18 cellular contexts compared by ENCODE assay signal in the genomic region with DNA sequence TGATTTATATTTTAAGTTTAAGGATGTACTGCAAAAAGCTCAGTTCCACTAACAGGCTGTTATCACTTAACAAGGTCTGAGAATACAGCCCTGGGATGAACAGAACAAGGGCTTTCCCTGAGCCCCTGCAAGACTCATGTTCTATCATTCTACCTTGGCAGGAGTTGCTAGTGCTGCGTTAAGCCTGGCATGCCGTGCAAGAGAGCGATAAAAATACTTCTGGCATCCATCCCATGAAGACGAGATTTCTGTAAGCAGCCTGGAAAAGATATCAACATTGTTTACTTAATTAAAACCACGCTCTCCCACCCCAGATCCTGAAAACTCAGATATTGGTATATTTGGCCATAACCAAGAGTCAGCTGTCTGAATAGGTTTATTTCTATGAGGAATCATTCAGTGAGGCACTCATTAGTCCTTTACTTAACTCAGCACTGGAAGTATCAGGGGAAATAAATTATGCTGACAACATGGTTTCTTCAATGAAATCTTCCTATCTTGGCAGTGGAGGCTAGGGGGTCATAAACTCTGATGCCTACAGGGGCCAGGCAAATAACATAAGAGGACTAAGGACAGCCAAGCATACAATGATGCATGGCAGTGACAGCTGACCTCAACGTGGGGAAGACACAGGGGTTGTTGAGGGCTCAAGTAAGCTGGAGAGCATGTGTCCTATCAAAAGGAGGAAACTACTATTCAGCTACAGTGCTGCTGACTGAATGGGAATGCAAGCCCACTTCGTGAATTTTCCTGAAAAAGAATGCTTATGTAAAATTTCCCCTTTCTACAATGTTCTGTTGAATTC. TPM values are rescaled to one million over a fixed set of nuclear protein-coding genes. Genes with fewer than 3 reads are reported as not detected.
A peak's percentile ranks its signal among the peaks of the same experiment; 100 is the strongest.
DNase-seq lines count a peak whose midpoint lies in the region; ATAC-seq and TF ChIP-seq lines count a peak whose summit lies in the region.
"Had no signal": no experiment of that assay in that cellular context is flagged by ENCODE, and none has a peak within 500 bp of the region (broad histone marks: within the 10 kb centered on the region; RNA-seq: fewer than 3 reads in every experiment).

No MANE protein-coding gene starts in this region.

- H3K9me3 Mint-ChIP-seq in WTC11 (no peaks in the 10 kb centered on the region), immature natural killer cell (no peaks in the 10 kb centered on the region)
- H3K9me3 Mint-ChIP-seq in activated CD4-positive, alpha-beta T cell treated with anti-CD3 and anti-CD28 coated beads for 36 hours (ENCODE audit: low read depth): no peaks in the 10 kb centered on the region

- H3K36me3 Mint-ChIP-seq in WTC11 (peaks cover 87% of the 10 kb centered on the region), immature natural killer cell (peaks cover 31 to 67% (median 43%) of the 10 kb centered on the region in 3 donors)
- H3K36me3 Mint-ChIP-seq in activated CD4-positive, alpha-beta T cell treated with anti-CD3 and anti-CD28 coated beads for 36 hours (ENCODE audit: low read depth): peaks cover 57% of the 10 kb centered on the region

- H3K4me1 Mint-ChIP-seq in WTC11 (peaks cover 49% of the 10 kb centered on the region), immature natural killer cell (no peaks in the 10 kb centered on the region)
- H3K4me1 Mint-ChIP-seq in activated CD4-positive, alpha-beta T cell treated with anti-CD3 and anti-CD28 coated beads for 36 hours: no peaks in the 10 kb centered on the region
- H3K4me1 Mint-ChIP-seq: B cell had no signal

- H3K4me3 Mint-ChIP-seq in WTC11 (no peak overlapping the region), immature natural killer cell (no peak overlapping the region)
- H3K4me3 Mint-ChIP-seq in activated CD4-positive, alpha-beta T cell treated with anti-CD3 and anti-CD28 coated beads for 36 hours: no peak overlapping the region
- H3K4me3 Mint-ChIP-seq: B cell had no signal

- CTCF ChIA-PET in WTC11 (lab: Charles Lee): interaction anchor here (0.8 kb wide), 1 partner anchor 117 kb away, joined by 3 read pairs; no protein-coding TSS in a partner anchor
- CTCF ChIA-PET in activated CD4-positive, alpha-beta T cell treated with anti-CD3 and anti-CD28 coated beads for 36 hours (lab: Charles Lee): interaction anchor here (0.6 to 0.7 kb wide), 2 partner anchors 31 to 539 kb away, joined by 3 read pairs; no protein-coding TSS in a partner anchor

- H3K27ac Mint-ChIP-seq in WTC11: peak overlapping the region; percentile 96
- H3K27ac Mint-ChIP-seq in activated CD4-positive, alpha-beta T cell treated with anti-CD3 and anti-CD28 coated beads for 36 hours: no peak overlapping the region
- H3K27ac Mint-ChIP-seq in immature natural killer cell: no peak overlapping the region
- H3K27ac Mint-ChIP-seq: B cell had no signal

- ATAC-seq in WTC11: no peak
- no peak for ATAC-seq in activated CD4-positive, alpha-beta T cell treated with anti-CD3 and anti-CD28 coated beads for 36 hours
- ATAC-seq: GM12878, upper lobe of right lung had no signal

- no peak for TF ChIP-seq CTCF in WTC11 (IDR thresholded peaks at IDR 0.05)

- DNase-seq in D341Med (ENCODE audit: low spot score) (peak; percentile 59), WTC11 (ENCODE audit: low spot score) (no peak), fibroblast of gingiva (ENCODE audit: low read depth) (peak; percentile 20), inferior parietal cortex (ENCODE audit: extremely low spot score) (peak; percentile 17), HuH-7 (ENCODE audit: low spot score) (no peak), immature natural killer cell (no peak), globus pallidus (ENCODE audit: low spot score) (no peak)
- DNase-seq in activated CD4-positive, alpha-beta T cell treated with anti-CD3 and anti-CD28 coated beads for 36 hours: no peak
- DNase-seq: activated CD4-positive, alpha-beta T cell treated with anti-CD3 and anti-CD28 coated beads, Interleukin-2, amount 50 U/mL, for 1 hour; activated gamma-delta T cell treated with Interleukin-2 at 50 U/mL for 16 hours; GDM1; NCI-H2029; NCI-H510A; RPMI8226; stomach; upper lobe of right lung had no signal

- intact Hi-C loops in activated CD4-positive, alpha-beta T cell treated with anti-CD3 and anti-CD28 coated beads for 36 hours (cut with DNase I, micrococcal nuclease): loop anchor here in 1 of 2 experiments (5.0 kb wide), 1 partner anchor 76 kb away; no protein-coding TSS in a partner anchor

- H3K27me3 Mint-ChIP-seq in WTC11 (ENCODE audit: low read depth): no peaks in the 10 kb centered on the region
- no peaks in the 10 kb centered on the region for H3K27me3 Mint-ChIP-seq in activated CD4-positive, alpha-beta T cell treated with anti-CD3 and anti-CD28 coated beads for 36 hours
- H3K27me3 Mint-ChIP-seq in immature natural killer cell (ENCODE audit: low read depth in 3 of 3): peaks cover 0 to 3% (median 0%) of the 10 kb centered on the region in 3 donors
- H3K27me3 Mint-ChIP-seq: B cell had no signal

- POLR2A ChIA-PET in WTC11 (lab: Charles Lee): interaction anchor here (0.6 kb wide), 1 partner anchor 142 kb away, joined by 3 read pairs; no protein-coding TSS in a partner anchor
- POLR2A ChIA-PET in activated CD4-positive, alpha-beta T cell treated with anti-CD3 and anti-CD28 coated beads for 36 hours (lab: Charles Lee): no interaction called here

TF ChIP-seq in WTC11, 78 proteins besides CTCF, POLR2A, EP300 and RAD21 (continues in another document):
- no peak for TF ChIP-seq RELA (CRISPR knock-in tag; IDR thresholded peaks at IDR 0.05; ENCODE audit: borderline replicate concordance)
- no peak for TF ChIP-seq JAZF1 (CRISPR knock-in tag; IDR thresholded peaks at IDR 0.05)
- TF ChIP-seq, protein P1, sequence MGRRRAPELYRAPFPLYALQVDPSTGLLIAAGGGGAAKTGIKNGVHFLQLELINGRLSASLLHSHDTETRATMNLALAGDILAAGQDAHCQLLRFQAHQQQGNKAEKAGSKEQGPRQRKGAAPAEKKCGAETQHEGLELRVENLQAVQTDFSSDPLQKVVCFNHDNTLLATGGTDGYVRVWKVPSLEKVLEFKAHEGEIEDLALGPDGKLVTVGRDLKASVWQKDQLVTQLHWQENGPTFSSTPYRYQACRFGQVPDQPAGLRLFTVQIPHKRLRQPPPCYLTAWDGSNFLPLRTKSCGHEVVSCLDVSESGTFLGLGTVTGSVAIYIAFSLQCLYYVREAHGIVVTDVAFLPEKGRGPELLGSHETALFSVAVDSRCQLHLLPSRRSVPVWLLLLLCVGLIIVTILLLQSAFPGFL (CRISPR knock-in tag; IDR thresholded peaks at IDR 0.05; ENCODE audit: borderline replicate concordance): no peak
- no peak for TF ChIP-seq ZNF416 (CRISPR knock-in tag; IDR thresholded peaks at IDR 0.05)
- TF ChIP-seq ZNF423 (CRISPR knock-in tag; IDR thresholded peaks at IDR 0.05): no peak
- TF ChIP-seq, protein P2, sequence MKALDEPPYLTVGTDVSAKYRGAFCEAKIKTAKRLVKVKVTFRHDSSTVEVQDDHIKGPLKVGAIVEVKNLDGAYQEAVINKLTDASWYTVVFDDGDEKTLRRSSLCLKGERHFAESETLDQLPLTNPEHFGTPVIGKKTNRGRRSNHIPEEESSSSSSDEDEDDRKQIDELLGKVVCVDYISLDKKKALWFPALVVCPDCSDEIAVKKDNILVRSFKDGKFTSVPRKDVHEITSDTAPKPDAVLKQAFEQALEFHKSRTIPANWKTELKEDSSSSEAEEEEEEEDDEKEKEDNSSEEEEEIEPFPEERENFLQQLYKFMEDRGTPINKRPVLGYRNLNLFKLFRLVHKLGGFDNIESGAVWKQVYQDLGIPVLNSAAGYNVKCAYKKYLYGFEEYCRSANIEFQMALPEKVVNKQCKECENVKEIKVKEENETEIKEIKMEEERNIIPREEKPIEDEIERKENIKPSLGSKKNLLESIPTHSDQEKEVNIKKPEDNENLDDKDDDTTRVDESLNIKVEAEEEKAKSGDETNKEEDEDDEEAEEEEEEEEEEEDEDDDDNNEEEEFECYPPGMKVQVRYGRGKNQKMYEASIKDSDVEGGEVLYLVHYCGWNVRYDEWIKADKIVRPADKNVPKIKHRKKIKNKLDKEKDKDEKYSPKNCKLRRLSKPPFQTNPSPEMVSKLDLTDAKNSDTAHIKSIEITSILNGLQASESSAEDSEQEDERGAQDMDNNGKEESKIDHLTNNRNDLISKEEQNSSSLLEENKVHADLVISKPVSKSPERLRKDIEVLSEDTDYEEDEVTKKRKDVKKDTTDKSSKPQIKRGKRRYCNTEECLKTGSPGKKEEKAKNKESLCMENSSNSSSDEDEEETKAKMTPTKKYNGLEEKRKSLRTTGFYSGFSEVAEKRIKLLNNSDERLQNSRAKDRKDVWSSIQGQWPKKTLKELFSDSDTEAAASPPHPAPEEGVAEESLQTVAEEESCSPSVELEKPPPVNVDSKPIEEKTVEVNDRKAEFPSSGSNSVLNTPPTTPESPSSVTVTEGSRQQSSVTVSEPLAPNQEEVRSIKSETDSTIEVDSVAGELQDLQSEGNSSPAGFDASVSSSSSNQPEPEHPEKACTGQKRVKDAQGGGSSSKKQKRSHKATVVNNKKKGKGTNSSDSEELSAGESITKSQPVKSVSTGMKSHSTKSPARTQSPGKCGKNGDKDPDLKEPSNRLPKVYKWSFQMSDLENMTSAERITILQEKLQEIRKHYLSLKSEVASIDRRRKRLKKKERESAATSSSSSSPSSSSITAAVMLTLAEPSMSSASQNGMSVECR (CRISPR knock-in tag; IDR thresholded peaks at IDR 0.05; ENCODE audit: borderline replicate concordance): no peak
- TF ChIP-seq IRF2 (CRISPR knock-in tag; IDR thresholded peaks at IDR 0.05; ENCODE audit: borderline replicate concordance, low read depth): no peak
- no peak for TF ChIP-seq FOXP1 (CRISPR knock-in tag; IDR thresholded peaks at IDR 0.05; ENCODE audit: borderline replicate concordance)
- TF ChIP-seq, protein P3, sequence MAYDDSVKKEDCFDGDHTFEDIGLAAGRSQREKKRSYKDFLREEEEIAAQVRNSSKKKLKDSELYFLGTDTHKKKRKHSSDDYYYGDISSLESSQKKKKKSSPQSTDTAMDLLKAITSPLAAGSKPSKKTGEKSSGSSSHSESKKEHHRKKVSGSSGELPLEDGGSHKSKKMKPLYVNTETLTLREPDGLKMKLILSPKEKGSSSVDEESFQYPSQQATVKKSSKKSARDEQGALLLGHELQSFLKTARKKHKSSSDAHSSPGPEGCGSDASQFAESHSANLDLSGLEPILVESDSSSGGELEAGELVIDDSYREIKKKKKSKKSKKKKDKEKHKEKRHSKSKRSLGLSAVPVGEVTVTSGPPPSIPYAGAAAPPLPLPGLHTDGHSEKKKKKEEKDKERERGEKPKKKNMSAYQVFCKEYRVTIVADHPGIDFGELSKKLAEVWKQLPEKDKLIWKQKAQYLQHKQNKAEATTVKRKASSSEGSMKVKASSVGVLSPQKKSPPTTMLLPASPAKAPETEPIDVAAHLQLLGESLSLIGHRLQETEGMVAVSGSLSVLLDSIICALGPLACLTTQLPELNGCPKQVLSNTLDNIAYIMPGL (CRISPR knock-in tag; IDR thresholded peaks at IDR 0.05): no peak

RNA-seq across cellular contexts. Expression of a gene that starts 37.6 kb away (rescaled TPM):
- total RNA-seq in WTC11 (2021): 21.3 to 22.2 TPM (median 21.8 TPM) in 3 replicates
- 10 to 100 TPM; 24.5 to 27.9 TPM for total RNA-seq in activated CD4-positive, alpha-beta T cell treated with anti-CD3 and anti-CD28 coated beads for 36 hours
- polyA plus RNA-seq in immature natural killer cell: 10 to 100 TPM; 56.5 to 69.4 (median 66.8) TPM

Comparison
In these comparisons a context has a peak if more than half of its experiments do, and no peak if none do; other contexts are left out.
1. DNase-seq: peak in D341Med (single experiment), fibroblast of gingiva (single experiment) and inferior parietal cortex (single experiment); none in WTC11 (single experiment), activated CD4-positive, alpha-beta T cell treated with anti-CD3 and anti-CD28 coated beads for 36 hours (single experiment), HuH-7 (single experiment), immature natural killer cell (0 of 3) and globus pallidus (single experiment).